8 cellular contexts compared by ENCODE assay signal in the genomic region with DNA sequence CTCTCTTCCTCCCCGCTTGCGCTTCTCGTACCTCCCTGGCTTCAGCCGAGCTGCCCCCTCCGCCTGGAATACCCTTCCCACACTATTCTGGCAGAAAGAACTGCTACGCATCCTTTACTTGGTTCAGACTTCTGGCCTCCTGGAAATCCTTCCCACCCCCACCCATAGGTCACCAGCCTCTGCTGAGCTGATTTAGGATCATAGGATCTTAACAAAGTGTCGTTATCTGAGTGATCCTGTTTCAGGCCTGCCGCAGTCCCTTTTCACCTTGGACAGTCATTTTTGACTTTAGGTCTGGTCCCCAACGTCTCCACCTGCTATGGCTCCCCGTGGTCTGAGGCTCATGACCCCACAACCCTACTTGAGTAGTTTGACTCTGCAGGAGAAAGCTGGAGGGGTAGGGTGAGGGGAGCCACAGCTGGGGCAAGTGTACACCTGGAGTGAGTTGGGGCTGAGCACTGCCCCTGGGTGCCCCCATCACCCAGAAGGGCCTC. TPM values are rescaled to one million over a fixed set of nuclear protein-coding genes. Genes with fewer than 3 reads are reported as not detected.
A peak's percentile ranks its signal among the peaks of the same experiment; 100 is the strongest.
DNase-seq lines count a peak whose midpoint lies in the region; ATAC-seq and TF ChIP-seq lines count a peak whose summit lies in the region.

No MANE protein-coding gene starts in this region.

- H3K4me1 ChIP-seq in BLaER1 (peaks cover 34% of the 10 kb centered on the region), neural progenitor cell (peaks cover 31% of the 10 kb centered on the region)

- no peak for TF ChIP-seq CTCF in NB4 (IDR thresholded peaks at IDR 0.05; ENCODE audit: low read depth, low read length)
- TF ChIP-seq CTCF in neural progenitor cell (IDR thresholded peaks at IDR 0.05), result no peak

- no peaks in the 10 kb centered on the region for H3K9me3 ChIP-seq in BLaER1
- no peaks in the 10 kb centered on the region for H3K9me3 ChIP-seq in neural progenitor cell (ENCODE audit: low read depth)

- H3K27me3 ChIP-seq in BLaER1, result no peaks in the 10 kb centered on the region
- H3K27me3 ChIP-seq in neural progenitor cell, result peaks cover 31% of the 10 kb centered on the region

- peaks cover 15% of the 10 kb centered on the region for H3K36me3 Mint-ChIP-seq in effector memory CD8-positive, alpha-beta T cell (ENCODE audit: insufficient read depth)
- no peaks in the 10 kb centered on the region for H3K36me3 Mint-ChIP-seq in neural progenitor cell

- H3K4me1 Mint-ChIP-seq in effector memory CD8-positive, alpha-beta T cell (ENCODE audit: low read depth in 2 of 2), result peaks cover 11 to 15% of the 10 kb centered on the region in 2 donors
- peaks cover 43% of the 10 kb centered on the region for H3K4me1 Mint-ChIP-seq in neural progenitor cell

- H3K36me3 ChIP-seq in BLaER1 (no peaks in the 10 kb centered on the region), neural progenitor cell (no peaks in the 10 kb centered on the region)

- H3K4me2 ChIP-seq in BLaER1 (peak overlapping the region; percentile 100), neural progenitor cell (peak overlapping the region; percentile 85)

- no peak for DNase-seq in NB4 (ENCODE audit: low read depth)
- no peak for DNase-seq in effector memory CD8-positive, alpha-beta T cell
- DNase-seq in neural progenitor cell (ENCODE audit: low spot score), result no peak
- no peak for DNase-seq in iPS-NIHi7 (ENCODE audit: extremely low spot score)

- peak overlapping the region; percentile 72 to 82 for H3K27ac Mint-ChIP-seq in effector memory CD8-positive, alpha-beta T cell
- H3K27ac Mint-ChIP-seq in neural progenitor cell, result peak overlapping the region; percentile 97

- peak overlapping the region; percentile 87 for H3K9ac ChIP-seq in BLaER1
- peak overlapping the region; percentile 42 for H3K9ac ChIP-seq in neural progenitor cell

- H3K9me3 Mint-ChIP-seq in effector memory CD8-positive, alpha-beta T cell, result no peaks in the 10 kb centered on the region
- H3K9me3 Mint-ChIP-seq in neural progenitor cell, result no peaks in the 10 kb centered on the region

- ATAC-seq in effector memory CD8-positive, alpha-beta T cell (replicated peaks), result no peak
- ATAC-seq in GM19467 (IDR thresholded peaks at IDR 0.05; ENCODE audit: unreplicated experiment), result no peak
- no peak for ATAC-seq in HG03521 (IDR thresholded peaks at IDR 0.05; ENCODE audit: unreplicated experiment)
- ATAC-seq in GM18505 (IDR thresholded peaks at IDR 0.05; ENCODE audit: unreplicated experiment), result no peak

- H4K20me1 ChIP-seq in BLaER1, result no peaks in the 10 kb centered on the region
- H4K20me1 ChIP-seq in neural progenitor cell (ENCODE audit: low read depth), result no peaks in the 10 kb centered on the region

- H3K4me3 Mint-ChIP-seq in effector memory CD8-positive, alpha-beta T cell, result peak overlapping the region; percentile 92 to 94
- H3K4me3 Mint-ChIP-seq in neural progenitor cell, result peak overlapping the region; percentile 89

- peaks cover 16 to 38% of the 10 kb centered on the region in 2 donors for H3K27me3 Mint-ChIP-seq in effector memory CD8-positive, alpha-beta T cell
- H3K27me3 Mint-ChIP-seq in neural progenitor cell (ENCODE audit: insufficient read depth, low read depth), result peaks cover 15% of the 10 kb centered on the region

- peak overlapping the region; percentile 22 for H2AFZ ChIP-seq in neural progenitor cell (replicated peaks)

- TF ChIP-seq POLR2A in NB4 (IDR thresholded peaks at IDR 0.05; ENCODE audit: extremely low read depth, insufficient read length) (no peak), GM18505 (IDR thresholded peaks at IDR 0.05; ENCODE audit: borderline replicate concordance, extremely low read depth, insufficient read depth, insufficient read length) (no peak)

- H3K27ac ChIP-seq in BLaER1, result peak overlapping the region; percentile 87
- no peak overlapping the region for H3K27ac ChIP-seq in neural progenitor cell

- H3K4me3 ChIP-seq in BLaER1 (peak overlapping the region; percentile 82), NB4 (ENCODE audit: low read depth, low read length) (peak overlapping the region; percentile 40), neural progenitor cell (peak overlapping the region; percentile 55)

- H3F3A ChIP-seq in neural progenitor cell (ENCODE audit: low read depth), result peaks cover 40% of the 10 kb centered on the region

- H3K79me2 ChIP-seq in neural progenitor cell (ENCODE audit: low read depth), result no peaks in the 10 kb centered on the region

RNA-seq across cellular contexts. Expression of a gene that starts 27.3 kb away (rescaled TPM):
- total RNA-seq in neural progenitor cell (ENCODE audit: low replicate concordance), result 25.1 and 31.3 TPM in 2 replicates

RNA-seq across cellular contexts. Expression of a gene that starts 50.4 kb away (rescaled TPM):
- 85.5 and 116 TPM in 2 replicates for total RNA-seq in neural progenitor cell (ENCODE audit: low replicate concordance)

RNA-seq across cellular contexts. Expression of a gene that starts 53.7 kb away (rescaled TPM):
- 17.4 and 56.3 TPM in 2 replicates for total RNA-seq in neural progenitor cell (ENCODE audit: low replicate concordance)
